Comparison of ENCODE assay signal across 2 cellular contexts in the genomic region with DNA sequence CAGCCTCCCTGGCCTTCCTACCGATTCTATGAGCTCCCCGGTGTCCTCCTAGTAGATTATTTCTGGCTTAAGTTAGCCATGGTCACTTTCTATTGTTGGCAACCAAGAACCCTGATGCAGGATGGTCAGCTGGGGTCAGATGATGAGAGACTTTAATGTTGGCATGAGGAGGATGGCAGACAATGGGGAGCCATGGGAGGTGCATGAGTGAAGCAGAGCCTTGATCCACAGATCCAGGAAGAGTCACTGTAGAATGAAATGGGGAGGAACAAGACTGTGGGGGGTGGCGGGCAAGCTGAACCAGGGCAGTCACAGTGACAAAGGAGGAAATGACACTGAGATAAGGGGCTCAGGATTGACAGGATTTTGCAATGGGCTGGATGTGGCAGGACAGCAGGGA.
TF ChIP-seq lines count a peak whose summit lies in the region.

No MANE protein-coding gene starts in this region.

TF ChIP-seq in SK-N-SH treated with all-trans-retinoic acid at 6 μM for 48 hours, 23 proteins besides CTCF, POLR2A, EP300 and RAD21 (continued from another document):
- TF ChIP-seq, protein P1, sequence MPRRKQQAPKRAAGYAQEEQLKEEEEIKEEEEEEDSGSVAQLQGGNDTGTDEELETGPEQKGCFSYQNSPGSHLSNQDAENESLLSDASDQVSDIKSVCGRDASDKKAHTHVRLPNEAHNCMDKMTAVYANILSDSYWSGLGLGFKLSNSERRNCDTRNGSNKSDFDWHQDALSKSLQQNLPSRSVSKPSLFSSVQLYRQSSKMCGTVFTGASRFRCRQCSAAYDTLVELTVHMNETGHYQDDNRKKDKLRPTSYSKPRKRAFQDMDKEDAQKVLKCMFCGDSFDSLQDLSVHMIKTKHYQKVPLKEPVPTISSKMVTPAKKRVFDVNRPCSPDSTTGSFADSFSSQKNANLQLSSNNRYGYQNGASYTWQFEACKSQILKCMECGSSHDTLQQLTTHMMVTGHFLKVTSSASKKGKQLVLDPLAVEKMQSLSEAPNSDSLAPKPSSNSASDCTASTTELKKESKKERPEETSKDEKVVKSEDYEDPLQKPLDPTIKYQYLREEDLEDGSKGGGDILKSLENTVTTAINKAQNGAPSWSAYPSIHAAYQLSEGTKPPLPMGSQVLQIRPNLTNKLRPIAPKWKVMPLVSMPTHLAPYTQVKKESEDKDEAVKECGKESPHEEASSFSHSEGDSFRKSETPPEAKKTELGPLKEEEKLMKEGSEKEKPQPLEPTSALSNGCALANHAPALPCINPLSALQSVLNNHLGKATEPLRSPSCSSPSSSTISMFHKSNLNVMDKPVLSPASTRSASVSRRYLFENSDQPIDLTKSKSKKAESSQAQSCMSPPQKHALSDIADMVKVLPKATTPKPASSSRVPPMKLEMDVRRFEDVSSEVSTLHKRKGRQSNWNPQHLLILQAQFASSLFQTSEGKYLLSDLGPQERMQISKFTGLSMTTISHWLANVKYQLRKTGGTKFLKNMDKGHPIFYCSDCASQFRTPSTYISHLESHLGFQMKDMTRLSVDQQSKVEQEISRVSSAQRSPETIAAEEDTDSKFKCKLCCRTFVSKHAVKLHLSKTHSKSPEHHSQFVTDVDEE (CRISPR knock-in tag; IDR thresholded peaks at IDR 0.05) = no peak
- TF ChIP-seq GLIS3 (CRISPR knock-in tag; IDR thresholded peaks at IDR 0.05) = no peak
- TF ChIP-seq, protein P2, sequence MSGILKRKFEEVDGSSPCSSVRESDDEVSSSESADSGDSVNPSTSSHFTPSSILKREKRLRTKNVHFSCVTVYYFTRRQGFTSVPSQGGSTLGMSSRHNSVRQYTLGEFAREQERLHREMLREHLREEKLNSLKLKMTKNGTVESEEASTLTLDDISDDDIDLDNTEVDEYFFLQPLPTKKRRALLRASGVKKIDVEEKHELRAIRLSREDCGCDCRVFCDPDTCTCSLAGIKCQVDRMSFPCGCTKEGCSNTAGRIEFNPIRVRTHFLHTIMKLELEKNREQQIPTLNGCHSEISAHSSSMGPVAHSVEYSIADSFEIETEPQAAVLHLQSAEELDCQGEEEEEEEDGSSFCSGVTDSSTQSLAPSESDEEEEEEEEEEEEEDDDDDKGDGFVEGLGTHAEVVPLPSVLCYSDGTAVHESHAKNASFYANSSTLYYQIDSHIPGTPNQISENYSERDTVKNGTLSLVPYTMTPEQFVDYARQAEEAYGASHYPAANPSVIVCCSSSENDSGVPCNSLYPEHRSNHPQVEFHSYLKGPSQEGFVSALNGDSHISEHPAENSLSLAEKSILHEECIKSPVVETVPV (CRISPR knock-in tag; IDR thresholded peaks at IDR 0.05) = no peak
TF ChIP-seq in SK-N-SH treated with all-trans-retinoic acid at 6 μM for 48 hours: peak in this region for 1.

TF ChIP-seq in SK-N-SH, 30 proteins besides CTCF, POLR2A, EP300 and RAD21 (continued from another document):
- no peak for TF ChIP-seq FOXJ3 (CRISPR knock-in tag; IDR thresholded peaks at IDR 0.05)
